Comparison of ENCODE assay signal across 8 cellular contexts in the genomic region with DNA sequence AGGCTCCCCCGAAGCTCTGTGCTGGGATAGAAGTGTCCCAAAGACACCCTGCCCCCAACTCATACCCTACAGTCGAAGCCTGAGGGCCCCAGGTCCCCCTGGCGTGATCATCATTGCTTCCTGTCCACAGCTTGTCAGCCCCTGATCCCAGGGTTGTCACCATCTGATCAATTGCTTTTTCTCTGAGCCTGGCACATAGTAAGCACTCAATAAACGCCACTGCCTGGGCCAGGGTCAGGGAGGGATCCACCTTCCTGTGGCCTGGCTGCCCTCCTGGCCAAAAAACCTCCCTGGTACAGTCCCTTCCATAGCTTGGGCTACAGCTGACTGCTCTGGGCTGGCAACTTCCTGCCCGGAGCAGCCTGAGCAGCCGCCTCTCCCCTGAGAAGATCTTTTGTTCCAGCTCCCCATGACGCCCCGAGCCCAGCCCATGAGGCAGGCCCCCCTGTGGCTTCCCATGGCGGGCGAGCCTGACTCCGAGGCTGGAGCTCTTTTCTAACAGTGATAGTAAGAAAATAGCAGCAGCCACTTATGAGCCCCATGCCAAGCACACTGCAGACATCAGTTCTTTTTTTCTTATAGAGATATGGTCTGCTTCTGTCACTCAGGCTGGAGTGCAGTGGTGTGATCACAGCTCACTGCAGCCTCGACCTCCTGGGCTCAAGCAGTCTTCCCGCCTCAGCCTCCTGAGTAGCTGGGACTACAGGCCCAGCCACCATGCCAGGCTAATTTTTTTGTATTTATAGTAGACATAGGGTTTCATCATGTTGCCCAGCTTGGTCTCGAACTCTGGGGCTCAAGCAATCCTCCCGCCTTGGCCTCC. TPM values are rescaled to one million over a fixed set of nuclear protein-coding genes. Genes with fewer than 3 reads are reported as not detected.
A peak's percentile ranks its signal among the peaks of the same experiment; 100 is the strongest.
DNase-seq lines count a peak whose midpoint lies in the region; ATAC-seq and TF ChIP-seq lines count a peak whose summit lies in the region.

No MANE protein-coding gene starts in this region.

- H3K27ac Mint-ChIP-seq in activated CD4-positive, alpha-beta T cell treated with anti-CD3 and anti-CD28 coated beads for 36 hours, result peak overlapping the region; percentile 79
- H3K27ac Mint-ChIP-seq in activated CD8-positive, alpha-beta T cell treated with anti-CD3 and anti-CD28 coated beads for 36 hours, result peak overlapping the region; percentile 80

- H3K27ac ChIP-seq in substantia nigra (ENCODE audit: low read depth, low read length, poor library complexity, severe bottlenecking), result peak overlapping the region; percentile 83

- no peak for TF ChIP-seq CTCF in activated CD8-positive, alpha-beta T cell treated with anti-CD3 and anti-CD28 coated beads for 36 hours (IDR thresholded peaks at IDR 0.05)

- H3K9me3 Mint-ChIP-seq in activated CD4-positive, alpha-beta T cell treated with anti-CD3 and anti-CD28 coated beads for 36 hours (ENCODE audit: low read depth), result no peaks in the 10 kb centered on the region
- H3K9me3 Mint-ChIP-seq in activated CD8-positive, alpha-beta T cell treated with anti-CD3 and anti-CD28 coated beads for 36 hours, result no peaks in the 10 kb centered on the region

- POLR2A ChIA-PET in activated CD4-positive, alpha-beta T cell treated with anti-CD3 and anti-CD28 coated beads for 36 hours (lab: Charles Lee), result interaction anchor here (0.6 to 1.9 kb wide), 5 partner anchors 9 to 23 kb away, joined by 3 to 8 read pairs (median 4); no protein-coding TSS in a partner anchor
- POLR2A ChIA-PET in activated CD8-positive, alpha-beta T cell treated with anti-CD3 and anti-CD28 coated beads for 36 hours (lab: Charles Lee), result interaction anchor here (0.6 to 13.4 kb wide), 6 partner anchors 8 to 320 kb away, joined by 3 to 225 read pairs (median 6); no protein-coding TSS in a partner anchor

- intact Hi-C loops in activated CD4-positive, alpha-beta T cell treated with anti-CD3 and anti-CD28 coated beads for 36 hours (cut with DNase I, micrococcal nuclease), result no loop called here
- intact Hi-C loops in activated CD8-positive, alpha-beta T cell treated with anti-CD3 and anti-CD28 coated beads for 36 hours (cut with micrococcal nuclease), result no loop called here

- CTCF ChIA-PET in activated CD4-positive, alpha-beta T cell treated with anti-CD3 and anti-CD28 coated beads for 36 hours (lab: Charles Lee), result interaction anchor here (0.8 to 24.4 kb wide), 9 partner anchors 8 to 40 kb away, joined by 3 to 890 read pairs (median 4); no protein-coding TSS in a partner anchor
- CTCF ChIA-PET in activated CD8-positive, alpha-beta T cell treated with anti-CD3 and anti-CD28 coated beads for 36 hours (lab: Charles Lee), result interaction anchor here (0.8 to 25.6 kb wide), 4 partner anchors 8 to 26 kb away, joined by 3 to 1222 read pairs (median 48); no protein-coding TSS in a partner anchor

- ATAC-seq in activated CD4-positive, alpha-beta T cell treated with anti-CD3 and anti-CD28 coated beads for 36 hours, result peak; percentile 20
- peak; percentile 18 for ATAC-seq in activated CD8-positive, alpha-beta T cell treated with anti-CD3 and anti-CD28 coated beads for 36 hours
- ATAC-seq in GM19463 (IDR thresholded peaks at IDR 0.05; ENCODE audit: unreplicated experiment), result no peak
- ATAC-seq in GM21717 (IDR thresholded peaks at IDR 0.05; ENCODE audit: unreplicated experiment), result no peak

- H3K4me1 Mint-ChIP-seq in activated CD4-positive, alpha-beta T cell treated with anti-CD3 and anti-CD28 coated beads for 36 hours, result peaks cover 79% of the 10 kb centered on the region
- H3K4me1 Mint-ChIP-seq in activated CD8-positive, alpha-beta T cell treated with anti-CD3 and anti-CD28 coated beads for 36 hours (ENCODE audit: low read depth), result peaks cover 75% of the 10 kb centered on the region

- H3K4me3 Mint-ChIP-seq in activated CD4-positive, alpha-beta T cell treated with anti-CD3 and anti-CD28 coated beads for 36 hours, result no peak overlapping the region
- peak overlapping the region; percentile 40 for H3K4me3 Mint-ChIP-seq in activated CD8-positive, alpha-beta T cell treated with anti-CD3 and anti-CD28 coated beads for 36 hours

- peaks cover 26% of the 10 kb centered on the region for H3K36me3 Mint-ChIP-seq in activated CD4-positive, alpha-beta T cell treated with anti-CD3 and anti-CD28 coated beads for 36 hours (ENCODE audit: low read depth)
- peaks cover 53% of the 10 kb centered on the region for H3K36me3 Mint-ChIP-seq in activated CD8-positive, alpha-beta T cell treated with anti-CD3 and anti-CD28 coated beads for 36 hours (ENCODE audit: low read depth)

- DNase-seq in activated CD4-positive, alpha-beta T cell treated with anti-CD3 and anti-CD28 coated beads for 36 hours, result peak; percentile 27
- DNase-seq in activated CD4-positive, alpha-beta T cell treated with anti-CD3 and anti-CD28 coated beads, Interleukin-2, amount 50 U/mL, for 48 hours, result no peak
- no peak for DNase-seq in activated CD8-positive, alpha-beta T cell treated with anti-CD3 and anti-CD28 coated beads for 36 hours
- peak; percentile 39 to 44 for DNase-seq in hippocampal formation (lab: John Stamatoyannopoulos, UW)
- peak in 34 of 49 donors; percentile 13 to 81 (median 40) for DNase-seq in substantia nigra (lab: John Stamatoyannopoulos, UW)
- no peak for DNase-seq in NCI-H2171 (lab: John Stamatoyannopoulos, UW)

- H3K27me3 Mint-ChIP-seq in activated CD4-positive, alpha-beta T cell treated with anti-CD3 and anti-CD28 coated beads for 36 hours, result no peaks in the 10 kb centered on the region
- no peaks in the 10 kb centered on the region for H3K27me3 Mint-ChIP-seq in activated CD8-positive, alpha-beta T cell treated with anti-CD3 and anti-CD28 coated beads for 36 hours

RNA-seq across cellular contexts. Expression of a gene that starts 6.5 kb away (rescaled TPM):
- 10 to 100 TPM; 29.2 to 32.7 TPM for total RNA-seq in activated CD4-positive, alpha-beta T cell treated with anti-CD3 and anti-CD28 coated beads for 36 hours
- total RNA-seq in activated CD8-positive, alpha-beta T cell treated with anti-CD3 and anti-CD28 coated beads for 36 hours, result 10 to 100 TPM; 48.7 to 52.7 TPM

RNA-seq across cellular contexts. Expression of a gene that starts 43.3 kb away (rescaled TPM):
- total RNA-seq in activated CD4-positive, alpha-beta T cell treated with anti-CD3 and anti-CD28 coated beads for 36 hours, result 1 to 10 TPM; 1.3 to 1.5 TPM
- total RNA-seq in activated CD8-positive, alpha-beta T cell treated with anti-CD3 and anti-CD28 coated beads for 36 hours, result 1 to 10 TPM; 1.2 to 1.7 TPM

Comparison
In these comparisons a context has a peak if more than half of its experiments do, and no peak if none do; other contexts are left out.
1. DNase-seq: peak in activated CD4-positive, alpha-beta T cell treated with anti-CD3 and anti-CD28 coated beads for 36 hours (single experiment), hippocampal formation (2 of 2) and substantia nigra (34 of 49); none in activated CD4-positive, alpha-beta T cell treated with anti-CD3 and anti-CD28 coated beads, Interleukin-2, amount 50 U/mL, for 48 hours (0 of 2), activated CD8-positive, alpha-beta T cell treated with anti-CD3 and anti-CD28 coated beads for 36 hours (single experiment) and NCI-H2171 (single experiment).
2. ATAC-seq: peak in activated CD4-positive, alpha-beta T cell treated with anti-CD3 and anti-CD28 coated beads for 36 hours (single experiment) and activated CD8-positive, alpha-beta T cell treated with anti-CD3 and anti-CD28 coated beads for 36 hours (single experiment); none in GM19463 (single experiment) and GM21717 (single experiment).